ENCODE assay signal across 8 cellular contexts in the genomic region with DNA sequence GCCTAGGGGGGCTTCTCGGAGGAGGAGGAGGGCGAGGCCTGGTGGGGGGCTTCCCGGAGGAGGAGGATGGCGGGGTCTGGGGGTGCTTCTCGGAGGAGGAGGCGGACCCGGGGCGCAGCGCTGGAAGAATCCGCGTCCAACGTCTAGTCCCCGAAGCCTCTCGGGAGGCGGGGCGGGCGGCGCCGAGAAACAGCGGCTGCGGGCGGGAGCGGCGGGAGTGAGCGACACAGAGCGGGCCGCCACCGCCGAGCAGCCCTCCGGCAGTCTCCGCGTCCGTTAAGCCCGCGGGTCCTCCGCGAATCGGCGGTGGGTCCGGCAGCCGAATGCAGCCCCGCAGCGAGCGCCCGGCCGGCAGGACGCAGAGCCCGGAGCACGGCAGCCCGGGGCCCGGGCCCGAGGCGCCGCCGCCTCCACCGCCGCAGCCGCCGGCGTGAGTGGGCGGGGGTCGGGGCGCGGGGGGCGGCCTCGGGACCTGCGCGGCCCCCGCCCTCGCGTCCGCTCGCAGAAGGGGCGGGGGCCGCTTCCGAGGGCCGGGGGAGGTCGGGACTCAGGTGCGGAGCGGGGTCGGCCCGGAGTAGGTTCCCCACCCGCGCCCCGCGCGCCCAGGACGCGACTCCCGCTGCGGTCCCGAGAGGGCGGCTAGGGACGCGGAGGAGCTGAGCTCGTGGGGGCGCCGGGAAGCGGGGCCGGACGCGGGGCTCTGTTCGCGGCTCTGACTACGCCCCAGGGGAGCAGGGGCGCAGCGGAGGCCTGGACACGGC. TPM values are rescaled to one million over a fixed set of nuclear protein-coding genes. Genes with fewer than 3 reads are reported as not detected.
A peak's percentile ranks its signal among the peaks of the same experiment; 100 is the strongest.
DNase-seq lines count a peak whose midpoint lies in the region; ATAC-seq lines count a peak whose summit lies in the region.

A gene (plus strand): TSS at position 214 of the 761 bp plus-strand sequence. CDS start 110 bp downstream, at position 324.

- H2BK15ac ChIP-seq in mesendoderm (replicated peaks; ENCODE audit: low read depth), result no peak within 1 kb of the TSS

- no peaks in the 10 kb centered on the region for H3K4me1 ChIP-seq in mesendoderm (ENCODE audit: control insufficient read depth, low read depth, low read length)

- WGBS in mesendoderm (ENCODE audit: extremely low coverage, insufficient coverage, low lambda C conversion rate), result no CpG with 5 or more reads among the region's 108 CpGs

- peak within 1 kb of the TSS; percentile 20 for H3K4me2 ChIP-seq in mesendoderm (ENCODE audit: low read length)

- no peak within 1 kb of the TSS for H4K8ac ChIP-seq in mesendoderm (ENCODE audit: low read depth, low read length)

- peaks cover 16% of the 10 kb centered on the region for H3K36me3 Mint-ChIP-seq in effector memory CD8-positive, alpha-beta T cell (ENCODE audit: insufficient read depth)

- peaks cover 4% of the 10 kb centered on the region for H3K36me3 ChIP-seq in mesendoderm (ENCODE audit: control insufficient read depth, insufficient read depth, low read length)

- H3K27ac Mint-ChIP-seq in effector memory CD8-positive, alpha-beta T cell, result peak within 1 kb of the TSS; percentile 53 to 79

- peak within 1 kb of the TSS; percentile 80 for H3K56ac ChIP-seq in mesendoderm (ENCODE audit: low read length)

- H3K79me2 ChIP-seq in mesendoderm (ENCODE audit: control insufficient read depth, insufficient read depth, low read length), result peaks cover 15% of the 10 kb centered on the region

- no peak within 1 kb of the TSS for H3K23ac ChIP-seq in mesendoderm (ENCODE audit: low read length)

- peak within 1 kb of the TSS; percentile 85 to 89 for H3K4me3 Mint-ChIP-seq in effector memory CD8-positive, alpha-beta T cell

- peaks cover 16 to 18% of the 10 kb centered on the region in 2 donors for H3K4me1 Mint-ChIP-seq in effector memory CD8-positive, alpha-beta T cell (ENCODE audit: low read depth in 2 of 2)

- H3K9ac ChIP-seq in mesendoderm (ENCODE audit: low read length), result peak within 1 kb of the TSS; percentile 78

- peak; percentile 72 for DNase-seq in EL
- DNase-seq in NOMO-1 (lab: John Stamatoyannopoulos, UW; ENCODE audit: unreplicated experiment in 2 of 2), result peak; percentile 59 to 62
- DNase-seq in activated CD8-positive, alpha-beta memory T cell treated with anti-CD3 and anti-CD28 coated beads for 4 hours (ENCODE audit: low read depth in 2 of 2), result peak; percentile 57 to 59
- peak; percentile 70 to 75 (median 72) for DNase-seq in effector memory CD8-positive, alpha-beta T cell
- peak; percentile 81 for DNase-seq in mesendoderm
- DNase-seq in stimulated activated CD8-positive, alpha-beta memory T cell treated with anti-CD3 and anti-CD28 coated beads, Interleukin-15, amount 100 ng/mL, for 1 hour (ENCODE audit: low read depth), result peak; percentile 51

- H3K79me1 ChIP-seq in mesendoderm (ENCODE audit: low read length), result peaks cover 14% of the 10 kb centered on the region

- H3K9me3 Mint-ChIP-seq in effector memory CD8-positive, alpha-beta T cell, result no peaks in the 10 kb centered on the region

- H4K5ac ChIP-seq in mesendoderm (ENCODE audit: low read length), result no peak within 1 kb of the TSS

- H3K27ac ChIP-seq in mesendoderm (ENCODE audit: low read depth, low read length), result no peak within 1 kb of the TSS

- H2AK5ac ChIP-seq in mesendoderm (ENCODE audit: low read length), result no peak within 1 kb of the TSS

- H2BK5ac ChIP-seq in mesendoderm (ENCODE audit: low read length), result no peak within 1 kb of the TSS

- no peak within 1 kb of the TSS for H2BK120ac ChIP-seq in mesendoderm (ENCODE audit: low read depth, low read length)

- H3K27me3 ChIP-seq in mesendoderm (ENCODE audit: insufficient read depth, low read length, poor library complexity), result no peaks in the 10 kb centered on the region

- peak within 1 kb of the TSS; percentile 51 for H3K18ac ChIP-seq in mesendoderm (ENCODE audit: low read length)

- ATAC-seq in HG02610 (IDR thresholded peaks at IDR 0.05; ENCODE audit: unreplicated experiment) (peak; percentile 38), GM18873 (IDR thresholded peaks at IDR 0.05; ENCODE audit: low FRiP score, unreplicated experiment) (no peak)
- peak; percentile 55 for ATAC-seq in effector memory CD8-positive, alpha-beta T cell (replicated peaks)

- peak within 1 kb of the TSS; percentile 70 for H3K4me3 ChIP-seq in mesendoderm (ENCODE audit: low read length)

- peak within 1 kb of the TSS; percentile 44 for H3K4ac ChIP-seq in mesendoderm (ENCODE audit: low read depth, low read length)

- H3K27me3 Mint-ChIP-seq in effector memory CD8-positive, alpha-beta T cell, result no peaks in the 10 kb centered on the region

RNA-seq across cellular contexts. Expression of the gene that starts here (rescaled TPM):
- polyA plus RNA-seq in mesendoderm (2013, experiment 1 of 2), result 10.4 TPM
- 10.3 TPM for polyA plus RNA-seq in mesendoderm (2013, experiment 2 of 2)
